ENCODE assay signal across 8 cellular contexts in the genomic region with DNA sequence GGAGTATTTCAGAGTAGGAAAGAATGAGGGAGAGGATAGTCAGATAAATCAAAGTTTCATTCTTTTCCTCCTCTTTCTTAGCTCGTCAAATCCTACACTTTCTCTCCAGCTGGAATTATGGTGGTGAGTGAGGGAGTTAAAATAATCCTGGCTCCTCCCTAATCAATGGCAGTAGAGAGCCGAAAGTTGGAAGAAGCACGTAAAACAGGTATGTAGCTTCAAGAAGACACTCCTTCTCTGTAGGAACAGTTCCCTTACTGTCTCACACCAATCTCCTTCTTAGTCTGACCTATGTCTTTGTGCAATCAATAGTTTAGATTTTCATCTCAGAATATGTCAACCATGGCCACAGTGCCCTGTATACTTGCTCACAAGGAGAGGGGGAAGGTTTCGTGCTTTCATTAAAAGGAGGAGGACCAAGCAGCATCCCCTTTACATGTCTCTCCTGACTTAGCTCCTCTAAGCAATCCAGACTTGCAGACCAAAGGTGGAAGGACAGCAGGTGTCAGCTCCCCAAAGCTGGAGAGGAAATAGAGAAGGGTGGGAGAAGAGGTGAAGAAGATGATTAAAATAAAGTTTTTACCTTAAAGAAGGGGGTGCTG. TPM values are rescaled to one million over a fixed set of nuclear protein-coding genes. Genes with fewer than 3 reads are reported as not detected.
DNase-seq lines count a peak whose midpoint lies in the region; ATAC-seq, FAIRE-seq and TF ChIP-seq lines count a peak whose summit lies in the region.

No MANE protein-coding gene starts in this region.

- no peak for TF ChIP-seq POLR2A in GM12878 (IDR thresholded peaks at IDR 0.05; ENCODE audit: low read depth, low read length)
- no peak for TF ChIP-seq POLR2A in uterus (IDR thresholded peaks at IDR 0.05)

- in situ Hi-C loops in GM12878 (cut with MboI): no loop called here

- peak overlapping the region; percentile 100 for H3K4me3 Mint-ChIP-seq in memory B cell

- POLR2A ChIA-PET in GM12878 (lab: Charles Lee): interaction anchor here (0.5 to 1.7 kb wide), 12 partner anchors 10 to 773 kb away, joined by 3 to 7 read pairs (median 4); a partner anchor contains a TSS

- peak overlapping the region; percentile 98 for H3K27ac Mint-ChIP-seq in memory B cell

- H3K9me3 Mint-ChIP-seq in memory B cell: no peaks in the 10 kb centered on the region

- no peak for FAIRE-seq in GM12878 (lab: Jason Lieb, UNC)
- no peak for FAIRE-seq in urothelium cell line (lab: Jason Lieb, UNC)
- FAIRE-seq in RCC 7860 (lab: Jason Lieb, UNC): no peak

- H3K4me3 ChIP-seq in left ventricle myocardium inferior (peak overlapping the region; percentile 79), GM12878 (peak overlapping the region; percentile 73), uterus (peak overlapping the region; percentile 54 to 71)

- no peaks in the 10 kb centered on the region for H3K27me3 Mint-ChIP-seq in memory B cell

- DNase-seq in left ventricle myocardium inferior (no peak), cardiac septum (ENCODE audit: low spot score) (no peak), GM12878 (ENCODE audit: low read depth, low spot score) (no peak), memory B cell (ENCODE audit: low spot score in 2 of 2) (no peak), uterus (no peak), urothelium cell line (ENCODE audit: low spot score) (no peak), middle frontal gyrus (ENCODE audit: extremely low spot score, low spot score) (no peak), RCC 7860 (ENCODE audit: low spot score) (no peak)

- CTCF ChIA-PET in GM12878 (lab: Yijun Ruan, JAX): interaction anchor here (1.0 to 16.2 kb wide), 15 partner anchors 10 to 489 kb away, joined by 3 to 252 read pairs (median 4); a partner anchor contains a TSS

- peaks cover 19% of the 10 kb centered on the region for H3K36me3 ChIP-seq in left ventricle myocardium inferior
- H3K36me3 ChIP-seq in GM12878 (ENCODE audit: control insufficient read depth in 2 of 2, insufficient read depth in 2 of 2, low read length in 1 of 2): no peaks in the 10 kb centered on the region; a peak in 1 of 4 replicates
- no peaks in the 10 kb centered on the region for H3K36me3 ChIP-seq in uterus

- no peak for ATAC-seq in GM12878
- no peak for ATAC-seq in memory B cell (ENCODE audit: low read depth)

- H3K36me3 Mint-ChIP-seq in memory B cell: peaks cover 6% of the 10 kb centered on the region

- SMC1A ChIA-PET in GM12878 (lab: Charles Lee; ENCODE audit: uncharacterized antibody, unreplicated experiment): interaction anchor here (0.7 to 3.6 kb wide), 11 partner anchors 10 to 490 kb away, joined by 3 to 34 read pairs (median 4); a partner anchor contains a TSS

- no peak for TF ChIP-seq CTCF in left ventricle myocardium inferior (IDR thresholded peaks at IDR 0.05; ENCODE audit: borderline replicate concordance)
- no peak for TF ChIP-seq CTCF in GM12878 (IDR thresholded peaks at IDR 0.05 in 2 of 3, conservative IDR thresholded peaks at IDR 0.05 in 1 of 3; ENCODE audit: control insufficient read depth in 2 of 3, extremely low read depth in 1 of 3, insufficient read depth in 1 of 3, low read depth in 3 of 3, low read length in 3 of 3)
- TF ChIP-seq CTCF in uterus (IDR thresholded peaks at IDR 0.05): no peak

- peak overlapping the region; percentile 66 for H3K9ac ChIP-seq in GM12878 (ENCODE audit: control insufficient read depth, insufficient read depth, low read length)

- H3K79me2 ChIP-seq in GM12878 (ENCODE audit: control insufficient read depth, insufficient read depth, low read length): peaks cover 16% of the 10 kb centered on the region

- no peak for TF ChIP-seq RAD21 in GM12878 (IDR thresholded peaks at IDR 0.05; ENCODE audit: insufficient read depth, low read depth, low read length)

- TSS peak; percentile 73 for BruUV-seq in GM12878 (replicated peaks; lab: Mats Ljungman, UMichigan)

- H3K4me2 ChIP-seq in GM12878 (ENCODE audit: control insufficient read depth, insufficient read depth): peak overlapping the region; percentile 100

- peaks cover 44% of the 10 kb centered on the region for H3K4me1 Mint-ChIP-seq in memory B cell

- intact Hi-C loops in left ventricle myocardium inferior (cut with micrococcal nuclease): loop anchor here (10.0 kb wide), 1 partner anchor 59 kb away; a partner anchor contains a TSS
- intact Hi-C loops in cardiac septum (cut with DNase I): loop anchor here (2.0 kb wide), 2 partner anchors 27 to 53 kb away; a partner anchor contains a TSS
- intact Hi-C loops in GM12878 (cut with micrococcal nuclease; ENCODE audit: unreplicated experiment): no loop called here
- intact Hi-C loops in uterus (cut with DNase I; ENCODE audit: low total_unique reads): no loop called here

- H4K20me1 ChIP-seq in GM12878 (ENCODE audit: control insufficient read depth, insufficient read depth): no peaks in the 10 kb centered on the region

- peak overlapping the region; percentile 86 for H2AFZ ChIP-seq in GM12878 (ENCODE audit: control insufficient read depth, low read depth, low read length)

- no peaks in the 10 kb centered on the region for H3K9me3 ChIP-seq in left ventricle myocardium inferior (replicated peaks)
- H3K9me3 ChIP-seq in GM12878 (replicated peaks; ENCODE audit: control insufficient read depth, insufficient read depth, low read length): no peaks in the 10 kb centered on the region
- H3K9me3 ChIP-seq in uterus: no peaks in the 10 kb centered on the region

- H3K4me1 ChIP-seq in left ventricle myocardium inferior (peaks cover 90% of the 10 kb centered on the region), GM12878 (ENCODE audit: control insufficient read depth, insufficient read depth, low read length) (peaks cover 12% of the 10 kb centered on the region), uterus (peaks cover 0 to 4% of the 10 kb centered on the region in 2 donors)

- H3K27me3 ChIP-seq in left ventricle myocardium inferior (ENCODE audit: low read depth): no peaks in the 10 kb centered on the region
- no peaks in the 10 kb centered on the region for H3K27me3 ChIP-seq in GM12878 (replicated peaks in 1 of 2; ENCODE audit: control insufficient read depth in 2 of 2, insufficient read depth in 2 of 2, low read length in 1 of 2)
- no peaks in the 10 kb centered on the region for H3K27me3 ChIP-seq in uterus

- no peak for TF ChIP-seq EP300 in GM12878 (IDR thresholded peaks at IDR 0.05; ENCODE audit: borderline replicate concordance in 1 of 2, control insufficient read depth in 1 of 2, low read depth in 2 of 2, low read length in 2 of 2)

- RAD21 ChIA-PET in GM12878 (lab: Charles Lee; ENCODE audit: unreplicated experiment): interaction anchor here (1.1 to 2.1 kb wide), 9 partner anchors 10 to 184 kb away, joined by 3 to 20 read pairs (median 5); a partner anchor contains a TSS

- H3K27ac ChIP-seq in left ventricle myocardium inferior (replicated peaks) (peak overlapping the region; percentile 94), GM12878 (ENCODE audit: control insufficient read depth, insufficient read depth) (peak overlapping the region; percentile 73), uterus (peak overlapping the region; percentile 90 to 93)

- 48% methylated on average over 4 of the region's 4 CpGs for WGBS in GM12878 (ENCODE audit: insufficient coverage, insufficient replicate concordance, low lambda C conversion rate, missing lambda C conversion rate)

RNA-seq across cellular contexts. Expression of a gene that starts 0.9 kb away (rescaled TPM):
- total RNA-seq in left ventricle myocardium inferior: 44.3 TPM
- total RNA-seq in cardiac septum: 49.1 TPM
- total RNA-seq in GM12878 (2013; cell fraction: nucleolus; rRNA removed): 12.8 and 13.3 TPM in 2 replicates
- 7.5 and 8.8 TPM in 2 replicates for total RNA-seq in GM12878 (2014; rRNA removed)
- 4.4 and 4.9 TPM in 2 replicates for total RNA-seq in GM12878 (2014; rRNA removed; fragmentation: Illumina TruSeq; extraction: Trizol)
- 7.1 and 7.5 TPM in 2 replicates for total RNA-seq in GM12878 (2021)
- 3.5 TPM for polyA plus RNA-seq in GM12878 (2011; ENCODE audit: low read depth)
- 0.89 and 1.9 TPM in 2 replicates for polyA plus RNA-seq in GM12878 (2011; rRNA removed)
- polyA plus RNA-seq in GM12878 (2011; cell fraction: cytosol; rRNA removed): 2.3 and 2.5 TPM in 2 replicates
- 3.0 and 3.6 TPM in 2 replicates for polyA plus RNA-seq in GM12878 (2011; cell fraction: nucleus; rRNA removed)
- 5.9 and 6.1 TPM in 2 replicates for polyA plus RNA-seq in GM12878 (2012)
- 6.1 and 6.5 TPM in 2 replicates for polyA plus RNA-seq in GM12878 (2014; fragmentation: Illumina TruSeq; extraction: Trizol)
- polyA plus RNA-seq in GM12878 (2014; fragmentation: Nextera tagmentation; extraction: Ambion mirVana): under 1 TPM; 0.48 to 0.49 TPM
- 6.4 and 7.7 TPM in 2 replicates for polyA plus RNA-seq in GM12878 (2014; rRNA removed)
- polyA plus RNA-seq in GM12878 (2016; fragmentation: Nextera tagmentation; extraction: Ambion mirVana): 1 to 10 TPM; 3.4 to 5.1 TPM
- 2.1 and 4.1 TPM in 2 replicates for polyA minus RNA-seq in GM12878 (2011; rRNA and poly(A)+ RNA removed)
- polyA minus RNA-seq in GM12878 (2011; cell fraction: cytosol; rRNA and poly(A)+ RNA removed): 1.5 and 1.6 TPM in 2 replicates
- 1.9 and 2.3 TPM in 2 replicates for polyA minus RNA-seq in GM12878 (2011; cell fraction: nucleus; rRNA and poly(A)+ RNA removed)
- 10 to 100 TPM in 3 of 4 donors, 1 to 10 TPM in 1; 10.0 to 37.7 (median 24.6) TPM for total RNA-seq in uterus

RNA-seq across cellular contexts. Expression of a gene that starts 2.4 kb away (rescaled TPM):
- total RNA-seq in left ventricle myocardium inferior (42.8 TPM), cardiac septum (31.0 TPM), GM12878 (2014; rRNA removed) (9.5 and 9.9 TPM in 2 replicates), GM12878 (2014; rRNA removed; fragmentation: Illumina TruSeq; extraction: Trizol) (8.8 and 9.7 TPM in 2 replicates), GM12878 (2021) (10.9 and 11.8 TPM in 2 replicates), uterus (10 to 100 TPM in 3 of 4 donors, 1 to 10 TPM in 1; 10.0 to 26.4 (median 20.1) TPM)
- total RNA-seq in GM12878 (2013; cell fraction: nucleolus; rRNA removed): 7.7 and 10.4 TPM in 2 replicates
- polyA plus RNA-seq in GM12878 (2011; ENCODE audit: low read depth): 9.2 TPM
- polyA plus RNA-seq in GM12878 (2011; rRNA removed) (20.2 and 24.5 TPM in 2 replicates), GM12878 (2014; fragmentation: Illumina TruSeq; extraction: Trizol) (15.5 and 16.3 TPM in 2 replicates), GM12878 (2014; fragmentation: Nextera tagmentation; extraction: Ambion mirVana) (1 to 10 TPM; 4.7 to 7.6 TPM), GM12878 (2014; rRNA removed) (10.2 and 14.9 TPM in 2 replicates), GM12878 (2016; fragmentation: Nextera tagmentation; extraction: Ambion mirVana) (10 to 100 TPM; 14.0 to 14.2 TPM)
- polyA plus RNA-seq in GM12878 (2011; cell fraction: cytosol; rRNA removed): 20.9 and 23.2 TPM in 2 replicates
- 11.9 and 13.5 TPM in 2 replicates for polyA plus RNA-seq in GM12878 (2011; cell fraction: nucleus; rRNA removed)
- 8.5 and 11.6 TPM in 2 replicates for polyA plus RNA-seq in GM12878 (2012)
- 22.4 and 23.7 TPM in 2 replicates for polyA minus RNA-seq in GM12878 (2011; rRNA and poly(A)+ RNA removed)
- polyA minus RNA-seq in GM12878 (2011; cell fraction: cytosol; rRNA and poly(A)+ RNA removed): 5.3 and 7.6 TPM in 2 replicates
- 3.4 and 5.8 TPM in 2 replicates for polyA minus RNA-seq in GM12878 (2011; cell fraction: nucleus; rRNA and poly(A)+ RNA removed)

RNA-seq across cellular contexts. Expression of a gene that starts 23.7 kb away (rescaled TPM):
- 0.14 TPM for total RNA-seq in left ventricle myocardium inferior
- total RNA-seq in cardiac septum: 0.16 TPM
- total RNA-seq in GM12878 (2013; cell fraction: nucleolus; rRNA removed): 0.75 TPM in 1 of 2 replicates, not detected in the other
- total RNA-seq in GM12878 (2014; rRNA removed): not detected in 2 replicates
- total RNA-seq in GM12878 (2014; rRNA removed; fragmentation: Illumina TruSeq; extraction: Trizol): 0.09 TPM in 1 of 2 replicates, not detected in the other
- total RNA-seq in GM12878 (2021): not detected in 2 replicates
- polyA plus RNA-seq in GM12878 (2011; ENCODE audit: low read depth): 0.18 TPM
- 0.37 and 0.43 TPM in 2 replicates for polyA plus RNA-seq in GM12878 (2011; rRNA removed)
- polyA plus RNA-seq in GM12878 (2011; cell fraction: cytosol; rRNA removed): 0.38 and 0.57 TPM in 2 replicates
- polyA plus RNA-seq in GM12878 (2011; cell fraction: nucleus; rRNA removed): 0.31 and 0.39 TPM in 2 replicates
- polyA plus RNA-seq in GM12878 (2012): 0.41 and 0.49 TPM in 2 replicates
- polyA plus RNA-seq in GM12878 (2014; fragmentation: Illumina TruSeq; extraction: Trizol): 0.04 TPM in 1 of 2 replicates, not detected in the other
- under 1 TPM in 1 of 2 experiments, not detected in 1; 0.11 TPM for polyA plus RNA-seq in GM12878 (2014; fragmentation: Nextera tagmentation; extraction: Ambion mirVana)
- 0.08 TPM in 1 of 2 replicates, not detected in the other for polyA plus RNA-seq in GM12878 (2014; rRNA removed)
- under 1 TPM; 0.25 to 0.28 TPM for polyA plus RNA-seq in GM12878 (2016; fragmentation: Nextera tagmentation; extraction: Ambion mirVana)
- 0.15 and 0.46 TPM in 2 replicates for polyA minus RNA-seq in GM12878 (2011; rRNA and poly(A)+ RNA removed)
- not detected in 2 replicates for polyA minus RNA-seq in GM12878 (2011; cell fraction: cytosol; rRNA and poly(A)+ RNA removed)
- polyA minus RNA-seq in GM12878 (2011; cell fraction: nucleus; rRNA and poly(A)+ RNA removed): 0.24 TPM in 1 of 2 replicates, not detected in the other
- 10 to 100 TPM in 1 of 4 donors, 1 to 10 TPM in 3; 2.3 to 54.3 (median 6.2) TPM for total RNA-seq in uterus

RNA-seq across cellular contexts. Expression of a gene that starts 30.6 kb away (rescaled TPM):
- total RNA-seq in left ventricle myocardium inferior: 0.47 TPM
- 0.32 TPM for total RNA-seq in cardiac septum
- 1.3 and 2.5 TPM in 2 replicates for total RNA-seq in GM12878 (2013; cell fraction: nucleolus; rRNA removed)
- 0.17 and 0.27 TPM in 2 replicates for total RNA-seq in GM12878 (2014; rRNA removed)
- 0.18 TPM in 2 replicates for total RNA-seq in GM12878 (2014; rRNA removed; fragmentation: Illumina TruSeq; extraction: Trizol)
- total RNA-seq in GM12878 (2021): 0.11 and 0.33 TPM in 2 replicates
- polyA plus RNA-seq in GM12878 (2011; ENCODE audit: low read depth): not detected
- 0.49 and 0.99 TPM in 2 replicates for polyA plus RNA-seq in GM12878 (2011; rRNA removed)
- polyA plus RNA-seq in GM12878 (2011; cell fraction: cytosol; rRNA removed): 0.48 and 1.2 TPM in 2 replicates
- 1.3 and 2.5 TPM in 2 replicates for polyA plus RNA-seq in GM12878 (2011; cell fraction: nucleus; rRNA removed)
- polyA plus RNA-seq in GM12878 (2012): 0.20 and 0.48 TPM in 2 replicates
- 0.12 TPM in 1 of 2 replicates, not detected in the other for polyA plus RNA-seq in GM12878 (2014; fragmentation: Illumina TruSeq; extraction: Trizol)
- under 1 TPM; 0.05 TPM for polyA plus RNA-seq in GM12878 (2014; fragmentation: Nextera tagmentation; extraction: Ambion mirVana)
- 1.0 and 1.1 TPM in 2 replicates for polyA plus RNA-seq in GM12878 (2014; rRNA removed)
- polyA plus RNA-seq in GM12878 (2016; fragmentation: Nextera tagmentation; extraction: Ambion mirVana): under 1 TPM; 0.09 to 0.16 TPM
- 0.37 and 0.77 TPM in 2 replicates for polyA minus RNA-seq in GM12878 (2011; rRNA and poly(A)+ RNA removed)
- polyA minus RNA-seq in GM12878 (2011; cell fraction: cytosol; rRNA and poly(A)+ RNA removed): 0.42 TPM in 1 of 2 replicates, not detected in the other
- 0.36 and 1.1 TPM in 2 replicates for polyA minus RNA-seq in GM12878 (2011; cell fraction: nucleus; rRNA and poly(A)+ RNA removed)
- under 1 TPM in 2 of 4 donors, not detected in 2; 0.24 to 0.55 TPM for total RNA-seq in uterus

RNA-seq across cellular contexts. Expression of a gene that starts 31.2 kb away (rescaled TPM):
- total RNA-seq in left ventricle myocardium inferior: 78.9 TPM
- 76.0 TPM for total RNA-seq in cardiac septum
- 27.0 and 31.5 TPM in 2 replicates for total RNA-seq in GM12878 (2013; cell fraction: nucleolus; rRNA removed)
- 55.8 and 57.0 TPM in 2 replicates for total RNA-seq in GM12878 (2014; rRNA removed)
- total RNA-seq in GM12878 (2014; rRNA removed; fragmentation: Illumina TruSeq; extraction: Trizol): 38.2 and 39.9 TPM in 2 replicates
- total RNA-seq in GM12878 (2021): 76.7 and 79.2 TPM in 2 replicates
- 45.4 TPM for polyA plus RNA-seq in GM12878 (2011; ENCODE audit: low read depth)
- 29.5 and 41.5 TPM in 2 replicates for polyA plus RNA-seq in GM12878 (2011; rRNA removed)
- polyA plus RNA-seq in GM12878 (2011; cell fraction: cytosol; rRNA removed): 40.6 and 44.7 TPM in 2 replicates
- polyA plus RNA-seq in GM12878 (2011; cell fraction: nucleus; rRNA removed): 57.8 and 60.8 TPM in 2 replicates
- 34.6 and 47.7 TPM in 2 replicates for polyA plus RNA-seq in GM12878 (2012)
- 78.8 and 87.9 TPM in 2 replicates for polyA plus RNA-seq in GM12878 (2014; fragmentation: Illumina TruSeq; extraction: Trizol)
- polyA plus RNA-seq in GM12878 (2014; fragmentation: Nextera tagmentation; extraction: Ambion mirVana): 10 to 100 TPM in 1 of 2 experiments, 1 to 10 TPM in 1; 9.2 to 12.7 TPM
- 50.5 and 52.3 TPM in 2 replicates for polyA plus RNA-seq in GM12878 (2014; rRNA removed)
- polyA plus RNA-seq in GM12878 (2016; fragmentation: Nextera tagmentation; extraction: Ambion mirVana): 10 to 100 TPM; 49.3 to 61.5 TPM
- polyA minus RNA-seq in GM12878 (2011; rRNA and poly(A)+ RNA removed): 57.5 and 61.2 TPM in 2 replicates
- 19.9 and 23.3 TPM in 2 replicates for polyA minus RNA-seq in GM12878 (2011; cell fraction: cytosol; rRNA and poly(A)+ RNA removed)
- polyA minus RNA-seq in GM12878 (2011; cell fraction: nucleus; rRNA and poly(A)+ RNA removed): 14.9 and 25.9 TPM in 2 replicates
- 100 to 1,000 TPM in 3 of 4 donors, 10 to 100 TPM in 1; 74.9 to 191 (median 147) TPM for total RNA-seq in uterus

Comparison
In these comparisons a context has a peak if more than half of its experiments do, and no peak if none do; other contexts are left out.
1. intact Hi-C loops: an anchor here in left ventricle myocardium inferior (10.0 kb wide) and cardiac septum (2.0 kb wide); none called in GM12878 and uterus.